In genomic region chr4:173556398-173557131, GRCh38 we compare ENCODE assay signal across 25 cellular contexts. TPM values are rescaled to one million over a fixed set of nuclear protein-coding genes. Genes with fewer than 3 reads are reported as not detected.
DNase-seq lines count a peak whose midpoint lies in the region; ATAC-seq and TF ChIP-seq lines count a peak whose summit lies in the region.
"Had no signal": no experiment of that assay in that cellular context is flagged by ENCODE, and none has a peak within 500 bp of the region (broad histone marks: within the 10 kb centered on the region; RNA-seq: fewer than 3 reads in every experiment).

No MANE protein-coding gene starts in this region.

- in situ Hi-C loops in GM23248 (cut with MboI), result no loop called here

- no peak overlapping the region for H3K4me3 ChIP-seq in GM23248
- no peak overlapping the region for H3K4me3 ChIP-seq in left ventricle myocardium inferior
- H3K4me3 ChIP-seq in vagina, result no peak overlapping the region
- H3K4me3 ChIP-seq in aorta (ENCODE audit: low read length in 2 of 2), result no peak overlapping the region
- H3K4me3 ChIP-seq: ovary, skin epidermis, testis had no signal

- H3K79me2 ChIP-seq in GM23248 (ENCODE audit: insufficient read depth), result no peaks in the 10 kb centered on the region

- H3K4me2 ChIP-seq in GM23248 (ENCODE audit: unreplicated experiment), result no peak overlapping the region

- H4K20me1 ChIP-seq in GM23248 (ENCODE audit: insufficient read depth), result no peaks in the 10 kb centered on the region

- no peaks in the 10 kb centered on the region for H3F3A ChIP-seq in GM23248 (ENCODE audit: insufficient read depth)

- H3K4me1 ChIP-seq in GM23248 (ENCODE audit: insufficient read depth) (no peaks in the 10 kb centered on the region), left ventricle myocardium inferior (peaks cover 37% of the 10 kb centered on the region), vagina (no peaks in the 10 kb centered on the region), aorta (ENCODE audit: control insufficient read depth in 1 of 2, insufficient read depth in 2 of 2, low read length in 2 of 2) (peaks cover 0 to 2% of the 10 kb centered on the region in 2 donors)
- H3K4me1 ChIP-seq: testis had no signal

- no peak for TF ChIP-seq POLR2A in vagina (IDR thresholded peaks at IDR 0.05)

- H3K27me3 ChIP-seq in GM23248 (replicated peaks; ENCODE audit: insufficient read depth), result no peaks in the 10 kb centered on the region
- H3K27me3 ChIP-seq in left ventricle myocardium inferior (ENCODE audit: low read depth), result no peaks in the 10 kb centered on the region
- H3K27me3 ChIP-seq in vagina, result no peaks in the 10 kb centered on the region
- no peaks in the 10 kb centered on the region for H3K27me3 ChIP-seq in aorta (ENCODE audit: control insufficient read depth in 1 of 2, insufficient read depth in 2 of 2, low read length in 1 of 2)
- H3K27me3 ChIP-seq: ovary, testis had no signal

- DNase-seq in GM23248 (peak; percentile 5), HT1080 (ENCODE audit: low read depth) (peak; percentile 6), left ventricle myocardium inferior (no peak), vagina (ENCODE audit: extremely low spot score in 2 of 2) (no peak), aorta (no peak)
- no peak for DNase-seq in stimulated activated CD4-positive, alpha-beta T cell treated with anti-CD3 and anti-CD28 coated beads, Interleukin-15, amount 100 ng/mL, for 24 hours
- DNase-seq: activated CD4-positive, alpha-beta T cell treated with anti-CD3 and anti-CD28 coated beads for 4 hours; activated CD8-positive, alpha-beta T cell treated with anti-CD3 and anti-CD28 coated beads, Interleukin-2, amount 10 ng/mL, durations not matched to agents 7 days and 5 days; C1 segment of cervical spinal cord; COR-L47; NCI-H1092; NCI-H187; NK-92 treated with Interleukin-12 subunit alpha and Interleukin-12 subunit beta, amount 100 ng/mL, for 24 hours; ovary; PC-3; stimulated activated naive CD8-positive, alpha-beta T cell treated with anti-CD3 and anti-CD28 coated beads, Interleukin-15, Interleukin-2, amounts not matched to agents 100 U/mL and 50 U/mL, for 24 hours; testis had no signal

- TF ChIP-seq CTCF in left ventricle myocardium inferior (IDR thresholded peaks at IDR 0.05; ENCODE audit: borderline replicate concordance), result no peak
- TF ChIP-seq CTCF in vagina (IDR thresholded peaks at IDR 0.05), result no peak

- H3K9me3 ChIP-seq in GM23248 (ENCODE audit: low read depth), result no peaks in the 10 kb centered on the region
- no peaks in the 10 kb centered on the region for H3K9me3 ChIP-seq in left ventricle myocardium inferior (replicated peaks)
- H3K9me3 ChIP-seq in vagina, result no peaks in the 10 kb centered on the region
- H3K9me3 ChIP-seq in aorta (ENCODE audit: control insufficient read depth, low read length), result no peaks in the 10 kb centered on the region
- H3K9me3 ChIP-seq: ovary, testis had no signal

- H3K27ac ChIP-seq in GM23248 (no peak overlapping the region), left ventricle myocardium inferior (replicated peaks) (peak overlapping the region; percentile 34), vagina (no peak overlapping the region), aorta (ENCODE audit: low read depth in 1 of 2, low read length in 2 of 2) (no peak overlapping the region)
- H3K27ac ChIP-seq: ovary, skin epidermis, testis had no signal

- no peak overlapping the region for H3K9ac ChIP-seq in GM23248

- intact Hi-C loops in left ventricle myocardium inferior (cut with micrococcal nuclease) (no loop called here), vagina (cut with DNase I) (no loop called here), aorta (cut with DNase I) (no loop called here)

- no peaks in the 10 kb centered on the region for H3K9me2 ChIP-seq in GM23248 (ENCODE audit: insufficient read depth)

- H3K36me3 ChIP-seq in GM23248 (ENCODE audit: low read depth) (no peaks in the 10 kb centered on the region), left ventricle myocardium inferior (no peaks in the 10 kb centered on the region), vagina (no peaks in the 10 kb centered on the region), aorta (ENCODE audit: control insufficient read depth in 1 of 2, insufficient read depth in 2 of 2, low read length in 1 of 2) (no peaks in the 10 kb centered on the region)
- H3K36me3 ChIP-seq: ovary had no signal

- WGBS in GM23248 (ENCODE audit: low coverage in 1 of 2, low lambda C conversion rate in 2 of 2, missing lambda C conversion rate in 2 of 2), 2 experiments, result 82 to 92% methylated on average over 2 of the region's 2 CpGs
- 93 to 100% methylated on average over 2 of the region's 2 CpGs for WGBS in aorta, 2 donors

- H2AFZ ChIP-seq in GM23248, result no peak overlapping the region

- ATAC-seq in SK-N-SH treated with all-trans-retinoic acid at 6 μM for 48 hours (peak; percentile 71), GM19023 (IDR thresholded peaks at IDR 0.05; ENCODE audit: unreplicated experiment) (no peak), aorta (ENCODE audit: low FRiP score) (no peak)
- ATAC-seq: activated CD8-positive, alpha-beta T cell treated with anti-CD3 and anti-CD28 coated beads, Interleukin-2, amount 10 ng/mL, durations not matched to agents 7 days and 5 days; activated naive CD4-positive, alpha-beta T cell treated with anti-CD3 and anti-CD28 coated beads, Interleukin-2, amount 50 U/mL, for 72 hours; activated T-helper 17 cell treated with anti-CD3 and anti-CD28 coated beads, Interleukin-2, amount 50 U/mL, for 72 hours; PC-3; stimulated activated naive CD8-positive, alpha-beta T cell treated with anti-CD3 and anti-CD28 coated beads, Interleukin-15, Interleukin-2, amounts not matched to agents 100 U/mL and 50 U/mL, for 24 hours had no signal

TF ChIP-seq in SK-N-SH treated with all-trans-retinoic acid at 6 μM for 48 hours, 23 proteins besides CTCF, POLR2A, EP300 and RAD21:
- TF ChIP-seq TOX (CRISPR knock-in tag; IDR thresholded peaks at IDR 0.05; ENCODE audit: borderline replicate concordance) (no peak), ZC3H10 (CRISPR knock-in tag; IDR thresholded peaks at IDR 0.05) (peak; percentile 53; the same call in 1 of the 2 replicates), ISL1 (CRISPR knock-in tag; IDR thresholded peaks at IDR 0.05) (peak; percentile 54; the same call in 1 of the 2 replicates), POU6F1 (CRISPR knock-in tag; IDR thresholded peaks at IDR 0.05; ENCODE audit: borderline replicate concordance, low read depth) (no peak), ZNF565 (CRISPR knock-in tag; conservative IDR thresholded peaks at IDR 0.05; ENCODE audit: low read depth) (no peak)

RNA-seq across cellular contexts. Expression of gene HAND2, which starts 26.5 kb away (rescaled TPM):
- 11.2 and 13.4 TPM in 2 replicates for total RNA-seq in GM23248 (2014; rRNA removed; shearing (Covaris generic))
- polyA plus RNA-seq in GM23248 (2016; fragmentation: Nextera tagmentation; extraction: Ambion mirVana), result 17.8 and 19.3 TPM in 2 replicates
- total RNA-seq in HT1080 (2014; rRNA removed; shearing (Covaris generic)), result 1.2 TPM in 2 replicates
- 1.5 TPM in 2 replicates for polyA plus RNA-seq in HT1080 (2015; cell fraction: cytosol; rRNA removed)
- polyA plus RNA-seq in HT1080 (2015; cell fraction: nucleus; rRNA removed), result 0.56 and 1.3 TPM in 2 replicates
- 117 TPM for total RNA-seq in left ventricle myocardium inferior
- total RNA-seq in vagina, result 26.0 TPM
- 10 to 100 TPM in 1 of 2 donors, 1 to 10 TPM in 1; 5.2 to 19.5 TPM for total RNA-seq in aorta
- 10 to 100 TPM; 17.0 to 36.7 TPM for polyA plus RNA-seq in aorta
- total RNA-seq: activated CD8-positive, alpha-beta T cell treated with anti-CD3 and anti-CD28 coated beads, Interleukin-2, amount 10 ng/mL, durations not matched to agents 7 days and 5 days; activated naive CD4-positive, alpha-beta T cell treated with anti-CD3 and anti-CD28 coated beads, Interleukin-2, amount 50 U/mL, for 72 hours; activated T-helper 17 cell treated with anti-CD3 and anti-CD28 coated beads, Interleukin-2, amount 50 U/mL, for 72 hours; M059J; NCI-H460; neural crest cell; PC-3 had no signal

Comparison
In these comparisons a context has a peak if more than half of its experiments do, and no peak if none do; other contexts are left out.
1. DNase-seq: peak in GM23248 (single experiment) and HT1080 (single experiment); none in left ventricle myocardium inferior (single experiment), vagina (0 of 2), aorta (0 of 2) and stimulated activated CD4-positive, alpha-beta T cell treated with anti-CD3 and anti-CD28 coated beads, Interleukin-15, amount 100 ng/mL, for 24 hours (single experiment).